ENCODE assay signal across 8 cellular contexts in the genomic region with DNA sequence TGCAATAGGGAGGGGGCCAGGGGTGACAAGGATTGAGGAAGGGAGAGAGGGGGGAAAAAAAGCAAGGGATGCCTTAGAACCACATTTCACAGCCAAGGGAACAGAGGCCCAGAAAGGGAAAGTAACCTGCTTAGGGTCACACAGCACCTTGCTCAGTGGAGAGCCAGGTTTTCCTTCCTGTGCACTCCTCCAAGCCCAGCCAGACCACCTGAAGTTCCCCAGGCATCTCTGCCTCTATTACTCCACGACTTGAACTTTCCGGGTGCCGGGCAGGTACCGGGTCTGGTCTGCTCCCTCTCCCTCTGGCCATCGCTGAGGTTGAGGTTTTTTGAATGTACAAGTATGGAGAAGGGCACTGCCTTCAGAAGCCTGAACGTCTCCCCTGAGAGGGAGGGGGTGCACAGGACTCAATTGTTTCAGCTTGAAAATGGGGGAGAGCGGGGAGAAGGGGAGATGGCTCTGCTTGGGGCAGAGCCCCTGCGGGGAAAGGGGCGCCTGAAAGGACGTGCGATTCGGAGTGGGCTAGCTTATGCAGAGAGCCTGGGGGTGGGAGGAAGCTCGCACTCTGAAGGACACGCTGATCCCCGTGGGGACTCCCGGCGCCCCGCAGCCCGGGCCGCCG. TPM values are rescaled to one million over a fixed set of nuclear protein-coding genes. Genes with fewer than 3 reads are reported as not detected.
DNase-seq lines count a peak whose midpoint lies in the region; ATAC-seq and TF ChIP-seq lines count a peak whose summit lies in the region.

No MANE protein-coding gene starts in this region.

- H3K4me3 ChIP-seq in astrocyte of the spinal cord (ENCODE audit: low read depth, low read length) (peak overlapping the region; percentile 94), mesenchymal stem cell (ENCODE audit: insufficient read depth in 1 of 2, low read depth in 1 of 2, low read length in 2 of 2) (peak overlapping the region; percentile 35 to 86)

- H2BK15ac ChIP-seq in mesenchymal stem cell (ENCODE audit: low read depth, poor library complexity, severe bottlenecking), result peak overlapping the region; percentile 75

- peak overlapping the region; percentile 31 for H3K27ac ChIP-seq in mesenchymal stem cell (ENCODE audit: low read length, poor library complexity, severe bottlenecking)

- in situ Hi-C loops in astrocyte of the spinal cord (cut with HindIII; ENCODE audit: low sequenced_read_pairs), result no loop called here

- H3K4me1 Mint-ChIP-seq in stimulated activated naive CD8-positive, alpha-beta T cell treated with anti-CD3 and anti-CD28 coated beads, Interleukin-15, Interleukin-2, amounts not matched to agents 100 ng/mL and 50 ng/mL, for 24 hours (ENCODE audit: low read depth), result peaks cover 29% of the 10 kb centered on the region

- H3K79me1 ChIP-seq in mesenchymal stem cell (replicated peaks; ENCODE audit: low read length, poor library complexity, severe bottlenecking), result no peaks in the 10 kb centered on the region

- peak overlapping the region; percentile 99 for H3K4me3 Mint-ChIP-seq in stimulated activated naive CD8-positive, alpha-beta T cell treated with anti-CD3 and anti-CD28 coated beads, Interleukin-15, Interleukin-2, amounts not matched to agents 100 ng/mL and 50 ng/mL, for 24 hours

- peak overlapping the region; percentile 51 to 89 for H2BK12ac ChIP-seq in mesenchymal stem cell (ENCODE audit: low read length in 2 of 2)

- no peaks in the 10 kb centered on the region for H3K9me3 Mint-ChIP-seq in stimulated activated naive CD8-positive, alpha-beta T cell treated with anti-CD3 and anti-CD28 coated beads, Interleukin-15, Interleukin-2, amounts not matched to agents 100 ng/mL and 50 ng/mL, for 24 hours

- H2BK5ac ChIP-seq in mesenchymal stem cell (ENCODE audit: low read depth, low read length, poor library complexity, severe bottlenecking), result no peak overlapping the region

- H3K18ac ChIP-seq in mesenchymal stem cell (ENCODE audit: low read depth in 1 of 2, low read length in 2 of 2), result peak overlapping the region; percentile 79 to 88

- H3K27ac Mint-ChIP-seq in stimulated activated naive CD8-positive, alpha-beta T cell treated with anti-CD3 and anti-CD28 coated beads, Interleukin-15, Interleukin-2, amounts not matched to agents 100 ng/mL and 50 ng/mL, for 24 hours, result peak overlapping the region; percentile 99

- peak overlapping the region; percentile 69 for H2BK120ac ChIP-seq in mesenchymal stem cell (ENCODE audit: low read depth, low read length)

- 15% methylated on average over 19 of the region's 21 CpGs for WGBS in mesenchymal stem cell

- H3K36me3 ChIP-seq in mesenchymal stem cell (ENCODE audit: control insufficient read depth in 1 of 2, insufficient read depth in 2 of 2, low read depth in 1 of 2, low read length in 2 of 2), result peaks cover 6 to 11% of the 10 kb centered on the region in 2 experiments

- H3K14ac ChIP-seq in mesenchymal stem cell (ENCODE audit: low read length in 2 of 2), result peak overlapping the region in 1 of 2 experiments; percentile 37

- TF ChIP-seq CTCF in astrocyte of the spinal cord (IDR thresholded peaks at IDR 0.05; ENCODE audit: low read depth, low read length), result no peak

- peak overlapping the region; percentile 40 for H2AK5ac ChIP-seq in mesenchymal stem cell (ENCODE audit: low read length, severe bottlenecking)

- peak overlapping the region; percentile 74 for H4K91ac ChIP-seq in mesenchymal stem cell (ENCODE audit: low read length)

- peak overlapping the region; percentile 35 for H4K8ac ChIP-seq in mesenchymal stem cell (ENCODE audit: low read length)

- peak overlapping the region; percentile 5 for H2AFZ ChIP-seq in mesenchymal stem cell (ENCODE audit: low read depth, low read length)

- H3K9ac ChIP-seq in mesenchymal stem cell (ENCODE audit: low read length), result peak overlapping the region; percentile 95

- H3K4me1 ChIP-seq in mesenchymal stem cell (ENCODE audit: control insufficient read depth, insufficient read depth, low read depth, low read length), result peaks cover 47% of the 10 kb centered on the region

- DNase-seq in stimulated activated naive CD8-positive, alpha-beta T cell treated with anti-CD3 and anti-CD28 coated beads, Interleukin-15, Interleukin-2, amounts not matched to agents 100 U/mL and 50 U/mL, for 24 hours, result no peak
- no peak for DNase-seq in astrocyte of the spinal cord (ENCODE audit: low read depth, low spot score)
- no peak for DNase-seq in mesenchymal stem cell
- DNase-seq in MV-4-11 (lab: John Stamatoyannopoulos, UW), result no peak
- no peak for DNase-seq in retina

- H3K4me2 ChIP-seq in mesenchymal stem cell (ENCODE audit: low read length, poor library complexity, severe bottlenecking), result peak overlapping the region; percentile 72

- no peaks in the 10 kb centered on the region for H3K36me3 Mint-ChIP-seq in stimulated activated naive CD8-positive, alpha-beta T cell treated with anti-CD3 and anti-CD28 coated beads, Interleukin-15, Interleukin-2, amounts not matched to agents 100 ng/mL and 50 ng/mL, for 24 hours (ENCODE audit: low read depth)

- no peaks in the 10 kb centered on the region for H3K9me3 ChIP-seq in mesenchymal stem cell (ENCODE audit: control insufficient read depth, low read length)

- no peak for ATAC-seq in stimulated activated naive CD8-positive, alpha-beta T cell treated with anti-CD3 and anti-CD28 coated beads, Interleukin-15, Interleukin-2, amounts not matched to agents 100 U/mL and 50 U/mL, for 24 hours
- ATAC-seq in HG02610 (IDR thresholded peaks at IDR 0.05; ENCODE audit: unreplicated experiment) (no peak), GM18502 (IDR thresholded peaks at IDR 0.05; ENCODE audit: poor library complexity, unreplicated experiment) (no peak)

- H3K27me3 Mint-ChIP-seq in stimulated activated naive CD8-positive, alpha-beta T cell treated with anti-CD3 and anti-CD28 coated beads, Interleukin-15, Interleukin-2, amounts not matched to agents 100 ng/mL and 50 ng/mL, for 24 hours, result no peaks in the 10 kb centered on the region

- no peaks in the 10 kb centered on the region for H3K27me3 ChIP-seq in mesenchymal stem cell (ENCODE audit: control insufficient read depth in 1 of 2, insufficient read depth in 1 of 2, low read length in 2 of 2)

- H3K23ac ChIP-seq in mesenchymal stem cell (ENCODE audit: low read length in 2 of 2), result peak overlapping the region in 1 of 2 experiments; percentile 38

- peak overlapping the region; percentile 90 to 92 for H3K4ac ChIP-seq in mesenchymal stem cell (ENCODE audit: low read depth in 1 of 2, low read length in 2 of 2)

RNA-seq across cellular contexts. Expression of gene SERPINH1, which starts 0.5 kb away (rescaled TPM):
- 896 TPM for polyA plus RNA-seq in mesenchymal stem cell (2013, experiment 1 of 2)
- polyA plus RNA-seq in mesenchymal stem cell (2013, experiment 2 of 2), result 870 TPM

RNA-seq across cellular contexts. Expression of gene GDPD5, which starts 35.8 kb away (rescaled TPM):
- 1.8 TPM for polyA plus RNA-seq in mesenchymal stem cell (2013, experiment 1 of 2)
- 1.4 TPM for polyA plus RNA-seq in mesenchymal stem cell (2013, experiment 2 of 2)
